8 cellular contexts compared by ENCODE assay signal in the genomic region with DNA sequence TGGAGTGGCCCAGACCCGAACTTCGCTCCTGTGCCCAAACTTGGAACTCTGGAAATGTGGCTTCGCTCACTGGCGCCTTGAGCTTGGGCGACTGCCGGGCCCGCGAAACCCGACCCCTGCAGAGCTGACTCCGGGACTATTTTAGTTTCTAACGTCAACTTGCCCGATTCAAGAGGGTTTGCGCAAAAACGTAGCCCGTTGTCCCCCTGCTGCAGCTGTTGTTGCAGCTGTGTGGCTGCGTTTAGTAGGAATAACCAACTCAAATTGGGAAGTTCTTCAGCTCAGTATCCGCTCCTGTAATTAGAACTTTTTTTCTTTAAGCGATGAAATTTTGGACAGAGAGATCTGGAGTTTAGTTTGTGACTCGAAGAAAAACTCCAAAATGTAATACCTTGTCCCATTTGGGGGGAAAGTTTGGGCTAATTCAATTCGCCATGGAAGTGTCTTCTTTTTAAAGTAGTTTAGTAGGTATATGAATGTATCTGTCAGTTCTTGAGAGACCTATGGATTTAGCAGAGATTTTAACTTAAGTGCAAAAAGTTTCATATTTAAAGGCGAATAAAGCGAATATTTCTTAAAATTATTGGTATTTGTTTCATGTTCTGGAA. TPM values are rescaled to one million over a fixed set of nuclear protein-coding genes. Genes with fewer than 3 reads are reported as not detected.
DNase-seq lines count a peak whose midpoint lies in the region; ATAC-seq and TF ChIP-seq lines count a peak whose summit lies in the region.

No MANE protein-coding gene starts in this region.

- H3K4me1 Mint-ChIP-seq in CD4-positive, alpha-beta T cell (ENCODE audit: low read depth), result peaks cover 49% of the 10 kb centered on the region
- peaks cover 58% of the 10 kb centered on the region for H3K4me1 Mint-ChIP-seq in activated T-cell treated with anti-CD3 and anti-CD28 coated beads, Interleukin-2, amount 50 U/mL, for 24 hours (ENCODE audit: low read depth)

- peak overlapping the region; percentile 93 for H3K4me3 Mint-ChIP-seq in CD4-positive, alpha-beta T cell
- H3K4me3 Mint-ChIP-seq in activated T-cell treated with anti-CD3 and anti-CD28 coated beads, Interleukin-2, amount 50 U/mL, for 24 hours, result peak overlapping the region; percentile 95

- POLR2A ChIA-PET in CD4-positive, alpha-beta T cell (lab: Charles Lee), result interaction anchor here (0.6 to 9.2 kb wide), 31 partner anchors 8 to 643 kb away, joined by 3 to 286 read pairs (median 7); partner anchors contain the start of genes LPIN2, MYL12B, SMCHD1 and TGIF1
- POLR2A ChIA-PET in GM10248 (lab: Yijun Ruan, JAX), result interaction anchor here (0.5 to 1.1 kb wide), 3 partner anchors 8 to 234 kb away, joined by 3 read pairs; no protein-coding TSS in a partner anchor

- no peak for TF ChIP-seq EP300 in sigmoid colon (IDR thresholded peaks at IDR 0.05)

- DNase-seq in CD4-positive, alpha-beta T cell, result peak in 3 of 10 experiments; percentile 17 to 26 (median 19)
- DNase-seq in activated T-cell treated with anti-CD3 and anti-CD28 coated beads, Interleukin-2, amount 50 U/mL, for 24 hours, result no peak
- DNase-seq in heart right ventricle (peak in 1 of 2 donors; percentile 50), sigmoid colon (peak; percentile 78), UCSD-AML1 (lab: John Stamatoyannopoulos, UW; ENCODE audit: unreplicated experiment) (no peak), GM10248 (ENCODE audit: extremely low spot score) (no peak)
- DNase-seq in stimulated activated CD8-positive, alpha-beta memory T cell treated with anti-CD3 and anti-CD28 coated beads, Interleukin-4, amount 100 ng/mL, for 48 hours, result no peak

- H3K36me3 Mint-ChIP-seq in CD4-positive, alpha-beta T cell (ENCODE audit: low read depth), result peaks cover 57% of the 10 kb centered on the region
- H3K36me3 Mint-ChIP-seq in activated T-cell treated with anti-CD3 and anti-CD28 coated beads, Interleukin-2, amount 50 U/mL, for 24 hours (ENCODE audit: low read depth), result peaks cover 66% of the 10 kb centered on the region

- H3K4me1 ChIP-seq in heart right ventricle (peaks cover 0 to 76% (median 55%) of the 10 kb centered on the region in 9 donors), sigmoid colon (peaks cover 0 to 56% (median 45%) of the 10 kb centered on the region in 4 donors)

- 0% methylated on average over 22 of the region's 22 CpGs for WGBS in heart right ventricle, 2 donors
- WGBS in sigmoid colon, 2 donors, result 0% methylated on average over 22 of the region's 22 CpGs

- peak overlapping the region; percentile 100 for H3K27ac Mint-ChIP-seq in CD4-positive, alpha-beta T cell
- peak overlapping the region; percentile 97 for H3K27ac Mint-ChIP-seq in activated T-cell treated with anti-CD3 and anti-CD28 coated beads, Interleukin-2, amount 50 U/mL, for 24 hours

- no peak for ATAC-seq in CD4-positive, alpha-beta T cell (ENCODE audit: poor library complexity)
- ATAC-seq in HG03045 (IDR thresholded peaks at IDR 0.05; ENCODE audit: unreplicated experiment) (peak; percentile 1), heart right ventricle (peak in 1 of 8 donors; percentile 1)

- TF ChIP-seq POLR2A in sigmoid colon (IDR thresholded peaks at IDR 0.05), result no peak

- H3K4me3 ChIP-seq in heart right ventricle (peak overlapping the region; percentile 80 to 95 (median 90)), sigmoid colon (peak overlapping the region; percentile 98 to 100 (median 99))

- H3K36me3 ChIP-seq in heart right ventricle (peaks cover 0 to 25% (median under 1%) of the 10 kb centered on the region in 9 donors), sigmoid colon (peaks cover 0 to 6% (median 0%) of the 10 kb centered on the region in 4 donors)

- H3K9me3 Mint-ChIP-seq in CD4-positive, alpha-beta T cell, result no peaks in the 10 kb centered on the region
- no peaks in the 10 kb centered on the region for H3K9me3 Mint-ChIP-seq in activated T-cell treated with anti-CD3 and anti-CD28 coated beads, Interleukin-2, amount 50 U/mL, for 24 hours

- TF ChIP-seq CTCF in CD4-positive, alpha-beta T cell (IDR thresholded peaks at IDR 0.05), result no peak
- TF ChIP-seq CTCF in heart right ventricle (IDR thresholded peaks at IDR 0.05), result no peak
- TF ChIP-seq CTCF in sigmoid colon (IDR thresholded peaks at IDR 0.05), result no peak
- TF ChIP-seq CTCF in GM10248 (IDR thresholded peaks at IDR 0.05; ENCODE audit: control extremely low read depth, extremely low read depth, low read depth, missing control alignments), result no peak

- peak overlapping the region; percentile 84 for H3K27ac ChIP-seq in CD4-positive, alpha-beta T cell (ENCODE audit: low read depth, low read length)
- peak overlapping the region; percentile 98 to 100 (median 99) for H3K27ac ChIP-seq in heart right ventricle
- peak overlapping the region; percentile 100 for H3K27ac ChIP-seq in sigmoid colon

- intact Hi-C loops in CD4-positive, alpha-beta T cell (cut with DNase I, micrococcal nuclease), result loop anchor here (5.0 to 10.0 kb wide), 2 partner anchors 186 to 673 kb away; partner anchors contain the start of genes METTL4 (in 1 of the 2) and NDC80 (in 1 of the 2)
- intact Hi-C loops in heart right ventricle (cut with DNase I) (loop anchor here (5.0 to 10.0 kb wide), 11 partner anchors 51 to 316 kb away; partner anchors contain the start of gene LPIN2 (in 1 of the 10)), sigmoid colon (cut with DNase I) (loop anchor here (5.0 kb wide), 4 partner anchors 76 to 591 kb away; partner anchors contain the start of genes LPIN2 and SMCHD1)

- H3K27me3 Mint-ChIP-seq in CD4-positive, alpha-beta T cell, result no peaks in the 10 kb centered on the region
- H3K27me3 Mint-ChIP-seq in activated T-cell treated with anti-CD3 and anti-CD28 coated beads, Interleukin-2, amount 50 U/mL, for 24 hours, result no peaks in the 10 kb centered on the region

- CTCF ChIA-PET in CD4-positive, alpha-beta T cell (lab: Charles Lee), result interaction anchor here (1.2 to 3.2 kb wide), 4 partner anchors 13 to 276 kb away, joined by 3 to 12 read pairs (median 6); partner anchors contain the start of gene MYL12B
- CTCF ChIA-PET in GM10248 (lab: Yijun Ruan, JAX), result interaction anchor here (0.8 to 4.7 kb wide), 9 partner anchors 8 to 418 kb away, joined by 3 to 42 read pairs (median 3); no protein-coding TSS in a partner anchor

- no peaks in the 10 kb centered on the region for H3K9me3 ChIP-seq in CD4-positive, alpha-beta T cell (ENCODE audit: control insufficient read depth, low read length)
- no peaks in the 10 kb centered on the region for H3K9me3 ChIP-seq in heart right ventricle
- H3K9me3 ChIP-seq in sigmoid colon, result no peaks in the 10 kb centered on the region

- H3K27me3 ChIP-seq in CD4-positive, alpha-beta T cell (ENCODE audit: control insufficient read depth, insufficient read depth, low read length), result no peaks in the 10 kb centered on the region
- no peaks in the 10 kb centered on the region for H3K27me3 ChIP-seq in heart right ventricle
- no peaks in the 10 kb centered on the region for H3K27me3 ChIP-seq in sigmoid colon

RNA-seq across cellular contexts. Expression of gene MYL12A, which starts 0.6 kb away (rescaled TPM):
- 100 to 1,000 TPM; 188 to 190 TPM for total RNA-seq in CD4-positive, alpha-beta T cell
- 1,000 to 10,000 TPM in 9 of 10 donors, 100 to 1,000 TPM in 1; 952 to 8,349 (median 4,124) TPM for total RNA-seq in heart right ventricle
- polyA plus RNA-seq in heart right ventricle, result 1,000 to 10,000 TPM in 1 of 2 donors, 100 to 1,000 TPM in 1; 708 to 3,345 TPM
- total RNA-seq in sigmoid colon, result 100 to 1,000 TPM; 165 to 208 (median 186) TPM
- 1,000 to 10,000 TPM in 1 of 3 donors, 100 to 1,000 TPM in 2; 558 to 1,173 (median 876) TPM for polyA plus RNA-seq in sigmoid colon

RNA-seq across cellular contexts. Expression of gene MYL12B, which starts 13.8 kb away (rescaled TPM):
- total RNA-seq in CD4-positive, alpha-beta T cell, result 100 to 1,000 TPM; 128 to 133 TPM
- total RNA-seq in heart right ventricle, result 100 to 1,000 TPM; 153 to 241 (median 190) TPM
- polyA plus RNA-seq in heart right ventricle, result 100 to 1,000 TPM; 292 to 457 TPM
- total RNA-seq in sigmoid colon, result 100 to 1,000 TPM; 155 to 227 (median 181) TPM
- polyA plus RNA-seq in sigmoid colon, result 1,000 to 10,000 TPM in 2 of 3 donors, 100 to 1,000 TPM in 1; 696 to 1,674 (median 1,233) TPM

RNA-seq across cellular contexts. Expression of gene MYOM1, which starts 28.4 kb away (rescaled TPM):
- total RNA-seq in CD4-positive, alpha-beta T cell, result 1 to 10 TPM in 1 of 2 experiments, under 1 TPM in 1; 0.74 to 1.5 TPM
- total RNA-seq in heart right ventricle, result 1,000 to 10,000 TPM in 4 of 10 donors, 100 to 1,000 TPM in 6; 514 to 1,558 (median 939) TPM
- 100 to 1,000 TPM in 1 of 2 donors, 10 to 100 TPM in 1; 94.4 to 174 TPM for polyA plus RNA-seq in heart right ventricle
- 10 to 100 TPM; 17.3 to 37.7 (median 22.1) TPM for total RNA-seq in sigmoid colon
- 10 to 100 TPM in 1 of 3 donors, 1 to 10 TPM in 2; 3.3 to 11.1 (median 5.4) TPM for polyA plus RNA-seq in sigmoid colon

Comparison
In these comparisons a context has a peak if more than half of its experiments do, and no peak if none do; other contexts are left out.
1. RNA of gene MYL12A, which starts 0.6 kb away (total RNA-seq): 952 to 8,349 TPM in heart right ventricle; 188 to 190 TPM in CD4-positive, alpha-beta T cell and 165 to 208 TPM in sigmoid colon; every median in the first group is over 4 times any median in the second.
2. RNA of gene MYOM1, which starts 28.4 kb away (total RNA-seq): 514 to 1,558 TPM in heart right ventricle; 17.3 to 37.7 TPM in sigmoid colon and 0.74 to 1.5 TPM in CD4-positive, alpha-beta T cell; every median in the first group is over 10 times any median in the second.
3. Peak in every context shown above with its lines, with median percentiles within 50 percentile points of each other: H3K27ac ChIP-seq.